ENCODE assay signal across 1 cellular context in genomic region chr10:3895045-3895609, GRCh38.
TF ChIP-seq lines count a peak whose summit lies in the region.

No MANE protein-coding gene starts in this region.

TF ChIP-seq in H1, 55 proteins besides CTCF, POLR2A, EP300 and RAD21 (continued from another document):
- TF ChIP-seq CHD7 (IDR thresholded peaks at IDR 0.05; ENCODE audit: insufficient replicate concordance, low read length): no peak
- TF ChIP-seq TCF12 (IDR thresholded peaks at IDR 0.05; ENCODE audit: low read depth, low read length): no peak
- TF ChIP-seq NRF1 (IDR thresholded peaks at IDR 0.05; ENCODE audit: low read depth, low read length): no peak
- TF ChIP-seq BCL11A (IDR thresholded peaks at IDR 0.05; ENCODE audit: low read depth in 2 of 2, low read length in 2 of 2): no peak
- TF ChIP-seq TAF7 (optimal IDR thresholded peaks at IDR 0.05; ENCODE audit: borderline replicate concordance, low read depth, low read length): no peak
TF ChIP-seq in H1: peak in this region for 0.
